In the genomic region with DNA sequence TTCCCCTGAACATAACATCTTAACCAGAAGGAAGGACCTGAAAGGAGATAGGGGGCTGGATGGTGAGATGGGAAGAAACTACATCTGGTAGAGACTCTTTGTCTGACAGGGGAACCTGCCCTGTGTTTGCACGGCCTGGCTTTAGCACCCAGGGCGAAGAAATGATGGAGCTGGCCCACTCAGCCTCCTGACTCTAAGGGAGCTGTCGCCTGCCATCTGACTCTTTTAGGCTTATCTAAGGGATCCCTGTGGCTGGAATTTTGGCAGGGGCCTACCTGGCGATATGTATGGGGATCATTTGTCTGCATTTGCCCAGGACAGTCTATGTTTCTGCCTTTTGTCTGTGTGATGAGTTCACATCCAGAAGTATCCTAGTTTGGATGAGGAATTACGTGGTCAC, we compare ENCODE assay signal across 19 cellular contexts. TPM values are rescaled to one million over a fixed set of nuclear protein-coding genes. Genes with fewer than 3 reads are reported as not detected.
DNase-seq lines count a peak whose midpoint lies in the region; ATAC-seq and TF ChIP-seq lines count a peak whose summit lies in the region.
"Had no signal": no experiment of that assay in that cellular context is flagged by ENCODE, and none has a peak within 500 bp of the region (broad histone marks: within the 10 kb centered on the region; RNA-seq: fewer than 3 reads in every experiment).

No MANE protein-coding gene starts in this region.

- WGBS in mesenchymal stem cell: 93% methylated on average over 5 of the region's 5 CpGs

- no peak for ATAC-seq in HG03520 (IDR thresholded peaks at IDR 0.05; ENCODE audit: unreplicated experiment)
- ATAC-seq: activated CD8-positive, alpha-beta T cell treated with anti-CD3 and anti-CD28 coated beads, Interleukin-2, amount 10 ng/mL, durations not matched to agents 7 days and 5 days; K562; left cardiac atrium had no signal

- POLR2A ChIA-PET in Caco-2 (lab: Charles Lee) (no interaction called here), RWPE1 (lab: Yijun Ruan, JAX; ENCODE audit: low non-redundant PET) (no interaction called here)

- no peak overlapping the region for H4K91ac ChIP-seq in mesenchymal stem cell (ENCODE audit: low read length)

- no peak overlapping the region for H2BK120ac ChIP-seq in mesenchymal stem cell (ENCODE audit: low read depth, low read length)

- no peak for TF ChIP-seq CTCF in GM13977 (IDR thresholded peaks at IDR 0.05; ENCODE audit: extremely low read depth, insufficient read depth, missing control alignments)
- TF ChIP-seq CTCF in Caco-2 (IDR thresholded peaks at IDR 0.05; ENCODE audit: insufficient read depth in 1 of 2, low read depth in 1 of 2, low read length in 1 of 2, severe bottlenecking in 1 of 2, unreplicated experiment in 1 of 2): no peak
- no peak for TF ChIP-seq CTCF in RWPE1 (conservative IDR thresholded peaks at IDR 0.05; ENCODE audit: low read depth)

- H3K27ac ChIP-seq in mesenchymal stem cell (ENCODE audit: low read length, poor library complexity, severe bottlenecking): no peak overlapping the region
- H3K27ac ChIP-seq in substantia nigra (ENCODE audit: low read depth, low read length, poor library complexity, severe bottlenecking): peak overlapping the region; percentile 95
- no peak overlapping the region for H3K27ac ChIP-seq in RWPE1
- H3K27ac ChIP-seq: cardiac muscle cell had no signal

- in situ Hi-C loops in GM13977 (cut with MboI; ENCODE audit: low pct_unique_long_range_greater_than_20kb, low sequenced_read_pairs, unreplicated experiment): loop anchor here (10.0 kb wide), 1 partner anchor 279 kb away; no protein-coding TSS in a partner anchor

- H3K9ac ChIP-seq in NT2/D1 (ENCODE audit: insufficient read length, low read depth) (peak overlapping the region; percentile 34), mesenchymal stem cell (ENCODE audit: low read length) (no peak overlapping the region)

- H3K14ac ChIP-seq in mesenchymal stem cell (ENCODE audit: low read length in 2 of 2): no peak overlapping the region

- H3K9me3 Mint-ChIP-seq in Caco-2 (ENCODE audit: unreplicated experiment): no peaks in the 10 kb centered on the region
- H3K9me3 Mint-ChIP-seq: activated naive CD4-positive, alpha-beta T cell treated with anti-CD3 and anti-CD28 coated beads for 36 hours; memory B cell had no signal

- no peak overlapping the region for H3K4me2 ChIP-seq in mesenchymal stem cell (ENCODE audit: low read length, poor library complexity, severe bottlenecking)

- H3K18ac ChIP-seq in mesenchymal stem cell (ENCODE audit: low read depth in 1 of 2, low read length in 2 of 2): peak overlapping the region in 1 of 2 experiments; percentile 96

- H2AK5ac ChIP-seq in mesenchymal stem cell (ENCODE audit: low read length, severe bottlenecking): no peak overlapping the region

- CTCF ChIA-PET in Caco-2 (lab: Charles Lee) (interaction anchor here (0.6 kb wide), 1 partner anchor 134 kb away, joined by 3 read pairs; no protein-coding TSS in a partner anchor), RWPE1 (lab: Yijun Ruan, JAX) (no interaction called here)

- no peak overlapping the region for H4K8ac ChIP-seq in mesenchymal stem cell (ENCODE audit: low read length)

- no peaks in the 10 kb centered on the region for H3K36me3 Mint-ChIP-seq in Caco-2 (ENCODE audit: insufficient read depth, unreplicated experiment)
- H3K36me3 Mint-ChIP-seq: memory B cell had no signal

- H3K4me1 ChIP-seq in NT2/D1 (ENCODE audit: insufficient read depth, insufficient read length) (peaks cover 7% of the 10 kb centered on the region), mesenchymal stem cell (ENCODE audit: control insufficient read depth, insufficient read depth, low read depth, low read length) (peaks cover 17% of the 10 kb centered on the region), Caco-2 (no peaks in the 10 kb centered on the region)

- H3K79me1 ChIP-seq in mesenchymal stem cell (replicated peaks; ENCODE audit: low read length, poor library complexity, severe bottlenecking): peaks cover 2% of the 10 kb centered on the region

- no peak overlapping the region for H3K27ac Mint-ChIP-seq in Caco-2 (ENCODE audit: unreplicated experiment)
- H3K27ac Mint-ChIP-seq: activated CD8-positive, alpha-beta T cell treated with anti-CD3 and anti-CD28 coated beads, Interleukin-2, amount 10 ng/mL, durations not matched to agents 7 days and 5 days; activated naive CD4-positive, alpha-beta T cell treated with anti-CD3 and anti-CD28 coated beads for 36 hours; memory B cell had no signal

- no peak overlapping the region for H3K4me3 Mint-ChIP-seq in Caco-2 (ENCODE audit: unreplicated experiment)
- H3K4me3 Mint-ChIP-seq: activated CD8-positive, alpha-beta T cell treated with anti-CD3 and anti-CD28 coated beads, Interleukin-2, amount 10 ng/mL, durations not matched to agents 7 days and 5 days; activated naive CD4-positive, alpha-beta T cell treated with anti-CD3 and anti-CD28 coated beads for 36 hours had no signal

- no peak overlapping the region for H2AFZ ChIP-seq in mesenchymal stem cell (ENCODE audit: low read depth, low read length)

- H3K4me3 ChIP-seq in NT2/D1 (ENCODE audit: insufficient read length, low read depth): no peak overlapping the region
- H3K4me3 ChIP-seq in mesenchymal stem cell (ENCODE audit: insufficient read depth in 1 of 2, low read depth in 1 of 2, low read length in 2 of 2): no peak overlapping the region
- no peak overlapping the region for H3K4me3 ChIP-seq in Caco-2 (ENCODE audit: low read depth, low read length)
- H3K4me3 ChIP-seq: cardiac muscle cell, K562 had no signal

- no peak overlapping the region for H3K23ac ChIP-seq in mesenchymal stem cell (ENCODE audit: low read length in 2 of 2)

- no peak overlapping the region for H2BK15ac ChIP-seq in mesenchymal stem cell (ENCODE audit: low read depth, poor library complexity, severe bottlenecking)

- no peak overlapping the region for H2BK5ac ChIP-seq in mesenchymal stem cell (ENCODE audit: low read depth, low read length, poor library complexity, severe bottlenecking)

- H2BK12ac ChIP-seq in mesenchymal stem cell (ENCODE audit: low read length in 2 of 2): no peak overlapping the region

- no peaks in the 10 kb centered on the region for H3K4me1 Mint-ChIP-seq in Caco-2 (ENCODE audit: low read depth, unreplicated experiment)

- H3K27me3 ChIP-seq in NT2/D1 (ENCODE audit: insufficient read depth, insufficient read length): no peaks in the 10 kb centered on the region
- H3K27me3 ChIP-seq in mesenchymal stem cell (ENCODE audit: control insufficient read depth in 1 of 2, insufficient read depth in 1 of 2, low read length in 2 of 2): peaks cover 13 to 23% of the 10 kb centered on the region in 2 experiments
- no peaks in the 10 kb centered on the region for H3K27me3 ChIP-seq in Caco-2 (replicated peaks; ENCODE audit: control insufficient read depth, insufficient read depth, low read length)
- H3K27me3 ChIP-seq: cardiac muscle cell had no signal

- H3K4ac ChIP-seq in mesenchymal stem cell (ENCODE audit: low read depth in 1 of 2, low read length in 2 of 2): peak overlapping the region; percentile 17 to 70

- peaks cover 10% of the 10 kb centered on the region for H3K27me3 Mint-ChIP-seq in Caco-2 (ENCODE audit: insufficient read depth, unreplicated experiment)
- H3K27me3 Mint-ChIP-seq: memory B cell had no signal

- H3K9me3 ChIP-seq in NT2/D1 (ENCODE audit: insufficient read depth, low read length) (no peaks in the 10 kb centered on the region), mesenchymal stem cell (ENCODE audit: control insufficient read depth, low read length) (no peaks in the 10 kb centered on the region), Caco-2 (no peaks in the 10 kb centered on the region)

- H3K36me3 ChIP-seq in NT2/D1 (ENCODE audit: insufficient read depth, insufficient read length, low read length) (peaks cover 25% of the 10 kb centered on the region), mesenchymal stem cell (ENCODE audit: control insufficient read depth in 1 of 2, insufficient read depth in 2 of 2, low read depth in 1 of 2, low read length in 2 of 2) (peaks cover 18 to 20% of the 10 kb centered on the region in 2 experiments), Caco-2 (ENCODE audit: control insufficient read depth, insufficient read depth, low read length) (no peaks in the 10 kb centered on the region)
- H3K36me3 ChIP-seq: cardiac muscle cell had no signal

- DNase-seq in GM13977 (ENCODE audit: low spot score) (peak; percentile 22), NT2/D1 (ENCODE audit: low read depth, low spot score) (no peak), mesenchymal stem cell (no peak), substantia nigra (lab: John Stamatoyannopoulos, UW) (no peak), Caco-2 (no peak), RWPE1 (ENCODE audit: low spot score) (no peak)
- DNase-seq: activated CD4-positive, CD25-positive, alpha-beta regulatory T cell treated with anti-CD3 and anti-CD28 coated beads, Interleukin-2, amount 50 U/mL, for 72 hours; activated CD8-positive, alpha-beta T cell treated with anti-CD3 and anti-CD28 coated beads, Interleukin-2, amount 10 ng/mL, durations not matched to agents 7 days and 5 days; activated naive CD4-positive, alpha-beta T cell treated with anti-CD3 and anti-CD28 coated beads for 36 hours; COR-L47; dermis blood vessel endothelial cell; HCEC 1CT; left cardiac atrium; NCI-H748 treated with DMSO at 0.1 percent for 48 hours; stimulated activated CD4-positive, alpha-beta T cell treated with anti-CD3 and anti-CD28 coated beads, Interleukin-15, amount 100 ng/mL, for 24 hours had no signal

- BruUV-seq in Caco-2 (replicated peaks; lab: Mats Ljungman, UMichigan): no TSS peak

- intact Hi-C loops in Caco-2 (cut with micrococcal nuclease; ENCODE audit: unreplicated experiment): no loop called here

RNA-seq across cellular contexts. Expression of gene CACNA2D4, which starts 15.6 kb away (rescaled TPM):
- polyA plus RNA-seq in mesenchymal stem cell (2013, experiment 1 of 2): 11.9 TPM
- 11.4 TPM for polyA plus RNA-seq in mesenchymal stem cell (2013, experiment 2 of 2)
- 2.0 and 2.2 TPM in 2 replicates for total RNA-seq in Caco-2 (2022)
